Comparison of ENCODE assay signal across 8 cellular contexts in the genomic region with DNA sequence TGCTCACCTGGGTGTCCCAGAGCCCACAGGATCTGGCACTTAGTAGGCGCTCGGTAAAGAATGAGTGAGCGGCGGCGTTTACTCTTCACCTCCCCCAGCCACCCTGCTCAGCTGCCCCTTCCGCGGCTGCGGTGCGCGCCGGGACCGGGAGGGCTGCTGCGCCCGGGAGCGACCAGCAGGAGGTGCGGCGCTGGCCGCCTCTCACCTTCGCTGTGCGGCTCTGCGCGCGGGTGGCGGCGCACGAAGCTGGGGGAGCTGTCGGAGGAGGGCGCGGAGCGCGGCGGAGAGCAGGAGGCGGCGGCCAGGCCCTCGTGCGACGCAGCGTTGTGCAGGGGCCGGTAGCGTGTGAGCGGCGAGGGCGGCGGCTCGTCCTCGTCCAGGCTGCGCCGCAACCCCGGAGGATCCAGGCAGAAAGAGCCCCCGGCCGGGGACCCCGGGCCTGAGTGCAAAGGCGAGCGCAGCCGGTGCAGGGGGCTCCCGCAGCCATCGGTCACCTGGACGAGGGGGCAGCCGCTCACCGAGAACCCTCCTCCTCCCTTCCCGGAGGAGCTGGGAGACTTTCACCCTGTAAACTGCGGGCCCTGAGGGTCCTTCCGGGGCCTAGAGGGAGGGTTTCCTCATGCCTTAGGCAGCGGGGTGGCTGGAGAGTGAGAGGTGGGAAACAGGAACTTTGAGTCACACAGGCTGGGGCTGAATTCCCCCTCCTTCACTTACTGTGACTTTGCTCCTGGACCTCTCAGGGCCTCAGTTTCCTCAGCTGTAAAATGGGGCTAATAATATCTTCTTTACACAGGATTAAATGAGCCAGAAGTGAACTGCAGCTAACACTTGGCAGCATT. TPM values are rescaled to one million over a fixed set of nuclear protein-coding genes. Genes with fewer than 3 reads are reported as not detected.
DNase-seq lines count a peak whose midpoint lies in the region; ATAC-seq and TF ChIP-seq lines count a peak whose summit lies in the region.

No MANE protein-coding gene starts in this region.

- H3K9me3 ChIP-seq in psoas muscle = no peaks in the 10 kb centered on the region

- no peak overlapping the region for H3K27ac ChIP-seq in foreskin keratinocyte
- H3K27ac ChIP-seq in psoas muscle = peak overlapping the region; percentile 23

- H3K36me3 ChIP-seq in psoas muscle (ENCODE audit: insufficient read depth in 1 of 2, low read depth in 1 of 2) = no peaks in the 10 kb centered on the region

- WGBS in psoas muscle, 3 donors = 13 to 17% (median 16%) methylated on average over 51 to 64 of the region's 64 CpGs

- H3K36me3 Mint-ChIP-seq in activated T-helper 2 cell treated with anti-CD3 and anti-CD28 coated beads, Interferon-gamma antibody, Interleukin-2, Interleukin-4, amounts not matched to agents 10 μg/mL and 5 μg/mL and 100 μg/mL, durations not matched to agents 14 hours and 24 hours and 36 hours (ENCODE audit: low read depth) = no peaks in the 10 kb centered on the region

- H3K4me3 ChIP-seq in GM12875 (ENCODE audit: low read depth, low read length) (no peak overlapping the region), psoas muscle (peak overlapping the region; percentile 49)

- H3K4me1 Mint-ChIP-seq in activated T-helper 2 cell treated with anti-CD3 and anti-CD28 coated beads, Interferon-gamma antibody, Interleukin-2, Interleukin-4, amounts not matched to agents 10 μg/mL and 5 μg/mL and 100 μg/mL, durations not matched to agents 14 hours and 24 hours and 36 hours (ENCODE audit: low read depth) = peaks cover 8% of the 10 kb centered on the region

- no peaks in the 10 kb centered on the region for H3K4me1 ChIP-seq in foreskin keratinocyte
- H3K4me1 ChIP-seq in psoas muscle = peaks cover 22% of the 10 kb centered on the region

- H3K9me3 Mint-ChIP-seq in activated T-helper 2 cell treated with anti-CD3 and anti-CD28 coated beads, Interferon-gamma antibody, Interleukin-2, Interleukin-4, amounts not matched to agents 10 μg/mL and 5 μg/mL and 100 μg/mL, durations not matched to agents 14 hours and 24 hours and 36 hours = no peaks in the 10 kb centered on the region

- peak; percentile 58 for TF ChIP-seq CTCF in GM12875 (IDR thresholded peaks at IDR 0.05; ENCODE audit: borderline replicate concordance, insufficient read depth, low read depth, low read length)
- TF ChIP-seq CTCF in foreskin keratinocyte (conservative IDR thresholded peaks at IDR 0.05) = peak; percentile 84
- TF ChIP-seq CTCF in psoas muscle (IDR thresholded peaks at IDR 0.05) = peak; percentile 60

- H3K27ac Mint-ChIP-seq in activated T-helper 2 cell treated with anti-CD3 and anti-CD28 coated beads, Interferon-gamma antibody, Interleukin-2, Interleukin-4, amounts not matched to agents 10 μg/mL and 5 μg/mL and 100 μg/mL, durations not matched to agents 14 hours and 24 hours and 36 hours = no peak overlapping the region

- ATAC-seq in foreskin keratinocyte (peak; percentile 76), psoas muscle (peak; percentile 70 to 82 (median 76)), GM18502 (IDR thresholded peaks at IDR 0.05; ENCODE audit: poor library complexity, unreplicated experiment) (no peak), HG03571 (IDR thresholded peaks at IDR 0.05; ENCODE audit: unreplicated experiment) (no peak), GM21737 (IDR thresholded peaks at IDR 0.05; ENCODE audit: unreplicated experiment) (no peak)

- DNase-seq in NCI-H69 (lab: John Stamatoyannopoulos, UW) = peak; percentile 92
- DNase-seq in activated T-helper 2 cell treated with anti-CD3 and anti-CD28 coated beads, Interferon-gamma antibody, Interleukin-2, Interleukin-4, amounts not matched to agents 10 μg/mL and 5 μg/mL and 100 μg/mL, durations not matched to agents 14 hours and 24 hours and 36 hours (ENCODE audit: low spot score) = peak; percentile 58
- DNase-seq in foreskin keratinocyte = peak in 1 of 2 donors; percentile 34
- peak; percentile 65 to 85 for DNase-seq in psoas muscle

- H3K27me3 ChIP-seq in foreskin keratinocyte = peaks cover 36% of the 10 kb centered on the region
- no peaks in the 10 kb centered on the region for H3K27me3 ChIP-seq in psoas muscle (ENCODE audit: insufficient read depth in 3 of 3, low read length in 2 of 3)

- H3K27me3 Mint-ChIP-seq in activated T-helper 2 cell treated with anti-CD3 and anti-CD28 coated beads, Interferon-gamma antibody, Interleukin-2, Interleukin-4, amounts not matched to agents 10 μg/mL and 5 μg/mL and 100 μg/mL, durations not matched to agents 14 hours and 24 hours and 36 hours (ENCODE audit: low read depth) = peaks cover 47% of the 10 kb centered on the region

- H3K4me3 Mint-ChIP-seq in activated T-helper 2 cell treated with anti-CD3 and anti-CD28 coated beads, Interferon-gamma antibody, Interleukin-2, Interleukin-4, amounts not matched to agents 10 μg/mL and 5 μg/mL and 100 μg/mL, durations not matched to agents 14 hours and 24 hours and 36 hours (ENCODE audit: low read depth) = no peak overlapping the region

- intact Hi-C loops in activated T-helper 2 cell treated with anti-CD3 and anti-CD28 coated beads, Interferon-gamma antibody, Interleukin-2, Interleukin-4, amounts not matched to agents 10 μg/mL and 5 μg/mL and 100 μg/mL, durations not matched to agents 14 hours and 24 hours and 36 hours (cut with micrococcal nuclease) = no loop called here
- intact Hi-C loops in psoas muscle (cut with DNase I) = loop anchor here (2.0 to 5.0 kb wide), 2 partner anchors 43 to 55 kb away; no protein-coding TSS in a partner anchor

RNA-seq across cellular contexts. Expression of gene SAMD14, which starts 12.5 kb away (rescaled TPM):
- total RNA-seq in activated T-helper 2 cell treated with anti-CD3 and anti-CD28 coated beads, Interferon-gamma antibody, Interleukin-2, Interleukin-4, amounts not matched to agents 10 μg/mL and 5 μg/mL and 100 μg/mL, durations not matched to agents 14 hours and 24 hours and 36 hours = 2.0 and 2.4 TPM in 2 replicates
- total RNA-seq in foreskin keratinocyte (0.99 and 2.4 TPM in 2 replicates), psoas muscle (1 to 10 TPM in 3 of 4 donors, under 1 TPM in 1; 0.55 to 2.7 (median 1.3) TPM)
- polyA plus RNA-seq in foreskin keratinocyte (1.4 and 2.4 TPM in 2 replicates), psoas muscle (1 to 10 TPM in 1 of 3 donors, under 1 TPM in 2; 0.64 to 1.3 (median 0.98) TPM)

RNA-seq across cellular contexts. Expression of gene PDK2, which starts 22.3 kb away (rescaled TPM):
- total RNA-seq in activated T-helper 2 cell treated with anti-CD3 and anti-CD28 coated beads, Interferon-gamma antibody, Interleukin-2, Interleukin-4, amounts not matched to agents 10 μg/mL and 5 μg/mL and 100 μg/mL, durations not matched to agents 14 hours and 24 hours and 36 hours = 11.0 and 12.1 TPM in 2 replicates
- total RNA-seq in foreskin keratinocyte (7.3 and 7.5 TPM in 2 replicates), psoas muscle (100 to 1,000 TPM in 2 of 4 donors, 10 to 100 TPM in 2; 79.3 to 213 (median 110) TPM)
- polyA plus RNA-seq in foreskin keratinocyte (6.9 and 7.5 TPM in 2 replicates), psoas muscle (10 to 100 TPM; 50.3 to 99.4 (median 55.2) TPM)

RNA-seq across cellular contexts. Expression of gene PPP1R9B, which starts 33.1 kb away (rescaled TPM):
- 126 and 130 TPM in 2 replicates for total RNA-seq in activated T-helper 2 cell treated with anti-CD3 and anti-CD28 coated beads, Interferon-gamma antibody, Interleukin-2, Interleukin-4, amounts not matched to agents 10 μg/mL and 5 μg/mL and 100 μg/mL, durations not matched to agents 14 hours and 24 hours and 36 hours
- total RNA-seq in foreskin keratinocyte (32.9 and 36.0 TPM in 2 replicates), psoas muscle (10 to 100 TPM; 15.1 to 26.5 (median 18.4) TPM)
- polyA plus RNA-seq in foreskin keratinocyte (21.2 and 21.5 TPM in 2 replicates), psoas muscle (10 to 100 TPM in 2 of 3 donors, 1 to 10 TPM in 1; 7.0 to 11.3 (median 11.0) TPM)

RNA-seq across cellular contexts. Expression of gene SGCA, which starts 48.4 kb away (rescaled TPM):
- 0.41 and 0.48 TPM in 2 replicates for total RNA-seq in activated T-helper 2 cell treated with anti-CD3 and anti-CD28 coated beads, Interferon-gamma antibody, Interleukin-2, Interleukin-4, amounts not matched to agents 10 μg/mL and 5 μg/mL and 100 μg/mL, durations not matched to agents 14 hours and 24 hours and 36 hours
- total RNA-seq in foreskin keratinocyte (not detected in 2 replicates), psoas muscle (100 to 1,000 TPM; 245 to 291 (median 266) TPM)
- polyA plus RNA-seq in foreskin keratinocyte (not detected in 2 replicates), psoas muscle (100 to 1,000 TPM; 120 to 254 (median 151) TPM)

Comparison
In these comparisons a context has a peak if more than half of its experiments do, and no peak if none do; other contexts are left out.
1. ATAC-seq: peak in foreskin keratinocyte (single experiment) and psoas muscle (4 of 4); none in GM18502 (single experiment), HG03571 (single experiment) and GM21737 (single experiment).
2. Peak in every context shown above with its lines, with median percentiles within 50 percentile points of each other: CTCF ChIP-seq.